ENCODE assay signal across 22 cellular contexts in the genomic region with DNA sequence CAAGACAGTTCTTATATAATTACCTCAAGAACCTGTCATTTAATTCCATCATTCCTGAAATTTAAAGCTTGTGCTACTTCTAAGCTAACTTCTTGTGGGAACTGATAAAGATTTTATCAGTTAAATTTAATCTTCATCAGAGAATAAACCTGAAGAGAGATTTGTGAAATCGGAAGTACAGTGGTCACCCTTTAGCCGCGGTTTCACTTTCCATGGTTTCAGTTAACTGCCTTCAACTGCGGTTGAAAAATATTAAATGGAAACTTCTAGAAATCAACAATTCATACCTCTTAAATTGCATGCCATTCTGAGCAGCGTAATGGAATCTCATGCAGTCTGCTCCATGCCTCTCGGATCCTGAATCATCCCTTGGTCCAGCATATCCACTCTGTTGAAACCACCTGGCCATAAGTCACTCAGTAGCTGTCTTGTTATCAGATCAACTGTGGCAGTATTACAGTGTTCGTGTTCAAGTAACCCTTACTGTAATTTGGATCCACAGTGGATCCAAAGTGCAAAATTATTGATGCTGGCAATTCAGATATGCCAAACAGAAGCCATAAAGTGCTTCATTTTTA.
DNase-seq lines count a peak whose midpoint lies in the region; ATAC-seq and TF ChIP-seq lines count a peak whose summit lies in the region.
"Had no signal": no experiment of that assay in that cellular context is flagged by ENCODE, and none has a peak within 500 bp of the region (broad histone marks: within the 10 kb centered on the region; RNA-seq: fewer than 3 reads in every experiment).

No MANE protein-coding gene starts in this region.

- BruUV-seq in PC-9 (replicated peaks; lab: Mats Ljungman, UMichigan) = no TSS peak

- H3K79me2 ChIP-seq in PC-9 (ENCODE audit: low read depth) = no peaks in the 10 kb centered on the region

- no peaks in the 10 kb centered on the region; the same call in 1 of the 2 replicates for H3F3A ChIP-seq in PC-9 (ENCODE audit: insufficient read depth, low read depth)

- no peaks in the 10 kb centered on the region for H4K20me1 ChIP-seq in BLaER1
- H4K20me1 ChIP-seq in PC-9 (ENCODE audit: insufficient read depth) = no peaks in the 10 kb centered on the region

- H2AFZ ChIP-seq in PC-9 = 0 out of 2 replicates have a peak overlapping the region, but pooled peaks have one; percentile 33

- H3K27me3 ChIP-seq in BLaER1 (no peaks in the 10 kb centered on the region), PC-9 (ENCODE audit: insufficient read depth, low read depth) (no peaks in the 10 kb centered on the region)
- H3K27me3 ChIP-seq: right atrium auricular region, suprapubic skin, vagina had no signal

- no peak for TF ChIP-seq CTCF in PC-9 (conservative IDR thresholded peaks at IDR 0.05)

- H3K9me3 ChIP-seq in BLaER1 (no peaks in the 10 kb centered on the region), PC-9 (ENCODE audit: insufficient read depth, low read depth) (no peaks in the 10 kb centered on the region)
- H3K9me3 ChIP-seq: right atrium auricular region, suprapubic skin, vagina had no signal

- CTCF ChIA-PET in PC-9 (lab: Charles Lee) = no interaction called here

- H3K4me1 ChIP-seq in BLaER1 (peaks cover 32% of the 10 kb centered on the region), PC-9 (replicated peaks; ENCODE audit: insufficient read depth) (no peaks in the 10 kb centered on the region)
- H3K4me1 ChIP-seq: right atrium auricular region, suprapubic skin, vagina had no signal

- H3K4me2 ChIP-seq in BLaER1 (peak overlapping the region; percentile 43), PC-9 (no peak overlapping the region)

- DNase-seq in PC-9 (no peak), inferior parietal cortex (ENCODE audit: extremely low spot score) (no peak), NCI-H1048 (lab: John Stamatoyannopoulos, UW) (no peak), Ammon's horn (ENCODE audit: low spot score) (no peak)
- DNase-seq: activated CD4-positive, CD25-positive, alpha-beta regulatory T cell treated with anti-CD3 and anti-CD28 coated beads, Interleukin-2, amount 50 U/mL, for 72 hours; activated naive CD4-positive, alpha-beta T cell treated with anti-CD3 and anti-CD28 coated beads, Interleukin-2, amount 50 U/mL, for 16 hours; activated T-cell treated with anti-CD3 and anti-CD28 coated beads, Interleukin-2, amount 50 U/mL, for 4 hours; anterior cingulate cortex; C1 segment of cervical spinal cord; hippocampal formation; NCI-H1436; NCI-H524 treated with DMSO at 0.1 percent for 48 hours; occipital lobe; Right ventricle myocardium superior; SW 1271 had no signal

- H3K4me3 ChIP-seq in BLaER1 (no peak overlapping the region), PC-9 (no peak overlapping the region)
- H3K4me3 ChIP-seq: right atrium auricular region, suprapubic skin, vagina had no signal

- peak; percentile 61 for ATAC-seq in GM19397 (IDR thresholded peaks at IDR 0.05; ENCODE audit: unreplicated experiment)
- ATAC-seq in HG03175 (IDR thresholded peaks at IDR 0.05; ENCODE audit: unreplicated experiment) = peak; percentile 76
- ATAC-seq in HG03108 (IDR thresholded peaks at IDR 0.05; ENCODE audit: unreplicated experiment) = no peak
- ATAC-seq: activated T-cell treated with anti-CD3 and anti-CD28 coated beads, Interleukin-2, amount 50 U/mL, for 4 hours had no signal

- POLR2A ChIA-PET in PC-9 (lab: Charles Lee; ENCODE audit: unreplicated experiment) = no interaction called here

- no peak overlapping the region for H3K27ac ChIP-seq in BLaER1
- no peak overlapping the region for H3K27ac ChIP-seq in PC-9
- H3K27ac ChIP-seq: right atrium auricular region, suprapubic skin, vagina had no signal

- intact Hi-C loops in PC-9 (cut with micrococcal nuclease; ENCODE audit: unreplicated experiment) = no loop called here

- H3K36me3 ChIP-seq in BLaER1 (no peaks in the 10 kb centered on the region), PC-9 (ENCODE audit: low read depth) (no peaks in the 10 kb centered on the region)
- H3K36me3 ChIP-seq: right atrium auricular region, suprapubic skin, vagina had no signal

- no peak overlapping the region for H3K9ac ChIP-seq in BLaER1

- no peaks in the 10 kb centered on the region for H3K9me2 ChIP-seq in PC-9 (ENCODE audit: insufficient read depth)
